Comparison of ENCODE assay signal across 23 cellular contexts in the genomic region with DNA sequence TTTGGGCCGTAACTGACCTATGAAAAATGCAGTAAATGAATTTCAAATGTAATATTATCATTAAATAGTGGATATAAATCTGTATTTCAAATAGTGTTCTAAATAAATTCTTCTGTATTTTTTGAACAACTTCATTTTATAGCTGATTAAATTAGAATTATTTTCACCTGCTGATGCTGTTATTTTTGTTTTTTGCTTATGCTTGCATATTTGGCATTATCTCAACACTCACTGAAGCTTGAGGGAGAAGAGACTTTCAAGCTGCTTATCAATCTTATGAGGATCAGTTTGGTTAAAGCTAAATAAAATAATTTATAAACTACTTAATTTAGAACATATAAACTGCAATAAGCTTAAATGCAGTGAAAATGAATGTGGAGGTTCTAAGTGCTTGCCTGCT.
"Had no signal": no experiment of that assay in that cellular context is flagged by ENCODE, and none has a peak within 500 bp of the region (broad histone marks: within the 10 kb centered on the region; RNA-seq: fewer than 3 reads in every experiment).

No MANE protein-coding gene starts in this region.

- H2AFZ ChIP-seq: hepatocyte had no signal

- FAIRE-seq: colon, endothelial cell of umbilical vein, frontal cortex, keratinocyte had no signal

- H3K9me3 ChIP-seq: esophagus muscularis mucosa, gastroesophageal sphincter, left lung, lower lobe of right lung, mucosa of descending colon had no signal

- H3K4me1 ChIP-seq: esophagus muscularis mucosa, foreskin keratinocyte, gastroesophageal sphincter, heart left ventricle, left lung, lower lobe of right lung had no signal

- ATAC-seq: foreskin keratinocyte, gastroesophageal sphincter, heart left ventricle, left cardiac atrium, left lung, left ventricle myocardium superior, lower lobe of right lung, mucosa of descending colon had no signal

- H3K36me3 ChIP-seq: esophagus muscularis mucosa, gastroesophageal sphincter, heart left ventricle, left lung, lower lobe of right lung had no signal

- H3K27ac ChIP-seq: coronary artery, dorsolateral prefrontal cortex, esophagus muscularis mucosa, foreskin keratinocyte, gastroesophageal sphincter, heart left ventricle, hepatocyte, left lung, lower lobe of right lung had no signal

- H3K4me3 ChIP-seq: coronary artery, dorsolateral prefrontal cortex, esophagus muscularis mucosa, gastroesophageal sphincter, heart left ventricle, hepatocyte, left lung, lower lobe of right lung, mucosa of descending colon had no signal

- DNase-seq: dermis blood vessel endothelial cell; dorsolateral prefrontal cortex; effector CD4-positive, alpha-beta T cell; effector memory CD4-positive, alpha-beta T cell; foreskin keratinocyte; heart left ventricle; hypothalamus; immature natural killer cell; left cardiac atrium; left lung; left ventricle myocardium superior; lower lobe of right lung; mesenchymal stem cell; mucosa of descending colon; naive B cell had no signal

- H3K27me3 ChIP-seq: dorsolateral prefrontal cortex, esophagus muscularis mucosa, foreskin keratinocyte, gastroesophageal sphincter, heart left ventricle, hepatocyte, left lung had no signal

- H3K4me2 ChIP-seq: hepatocyte had no signal

- H3K79me2 ChIP-seq: hepatocyte had no signal
